18 cellular contexts compared by ENCODE assay signal in the genomic region with DNA sequence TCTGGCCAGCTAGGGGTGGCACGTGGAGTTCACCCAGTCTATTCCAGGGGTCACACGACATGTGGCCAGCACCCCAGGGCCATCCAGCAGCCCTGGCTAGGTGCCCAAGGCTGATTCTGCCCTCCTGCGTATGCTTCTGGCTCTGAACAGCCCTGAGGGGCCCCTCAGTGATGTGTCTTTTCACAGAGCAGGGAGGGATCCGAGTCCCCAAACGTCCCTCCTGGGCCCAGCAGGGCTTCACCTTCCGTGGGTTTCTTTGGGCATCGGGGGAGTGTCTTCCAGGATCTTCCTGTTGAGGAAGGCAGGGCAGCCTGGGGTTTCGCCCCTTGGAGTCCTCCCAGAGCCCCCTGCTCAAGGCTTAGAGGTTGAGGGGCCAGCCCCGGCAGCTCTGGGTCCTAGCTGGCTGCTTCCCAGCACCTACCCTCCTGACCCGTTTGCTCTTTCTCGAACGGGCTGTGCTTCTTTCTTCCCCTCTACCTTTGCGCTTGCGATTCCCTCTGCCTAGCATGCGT.
DNase-seq lines count a peak whose midpoint lies in the region; ATAC-seq and TF ChIP-seq lines count a peak whose summit lies in the region.
"Had no signal": no experiment of that assay in that cellular context is flagged by ENCODE, and none has a peak within 500 bp of the region (broad histone marks: within the 10 kb centered on the region; RNA-seq: fewer than 3 reads in every experiment).

No MANE protein-coding gene starts in this region.

- no peak for TF ChIP-seq CTCF in testis (IDR thresholded peaks at IDR 0.05)

- H3K27ac Mint-ChIP-seq in T-helper 2 cell treated with Interferon-gamma antibody and Interleukin-4, amounts not matched to agents 5 μg/mL and 100 μg/mL, for 36 hours = no peak overlapping the region
- peak overlapping the region; percentile 32 for H3K27ac Mint-ChIP-seq in T-helper 17 cell
- H3K27ac Mint-ChIP-seq: activated naive CD4-positive, alpha-beta T cell treated with anti-CD3 and anti-CD28 coated beads, Interleukin-2, amount 50 U/mL, for 72 hours had no signal

- DNase-seq in T-helper 2 cell treated with Interferon-gamma antibody and Interleukin-4, amounts not matched to agents 5 μg/mL and 100 μg/mL, for 36 hours (ENCODE audit: low spot score) = peak; percentile 2
- no peak for DNase-seq in T-helper 2 cell
- no peak for DNase-seq in T-helper 17 cell
- DNase-seq in left lobe of liver (ENCODE audit: low spot score) = peak; percentile 42
- DNase-seq in testis = peak; percentile 16
- no peak for DNase-seq in C1 segment of cervical spinal cord (lab: John Stamatoyannopoulos, UW)
- DNase-seq: CD4-positive, alpha-beta memory T cell; effector memory CD8-positive, alpha-beta T cell; hypothalamus; Kasumi-1; NCI-H1694; NCI-H524; PC-3 had no signal

- H3K36me3 ChIP-seq in testis (ENCODE audit: low read depth, missing control alignments) = no peaks in the 10 kb centered on the region
- H3K36me3 ChIP-seq: suprapubic skin had no signal

- no peaks in the 10 kb centered on the region for H3K9me3 ChIP-seq in T-helper 17 cell (ENCODE audit: control insufficient read depth, low read length, poor library complexity, severe bottlenecking)
- no peaks in the 10 kb centered on the region for H3K9me3 ChIP-seq in testis
- H3K9me3 ChIP-seq: suprapubic skin had no signal

- no peak for ATAC-seq in T-helper 17 cell
- no peak for ATAC-seq in left lobe of liver
- no peak for ATAC-seq in GM19455 (IDR thresholded peaks at IDR 0.05; ENCODE audit: unreplicated experiment)
- ATAC-seq in HG02610 (IDR thresholded peaks at IDR 0.05; ENCODE audit: unreplicated experiment) = no peak
- ATAC-seq: effector memory CD8-positive, alpha-beta T cell; left colon; PC-3 had no signal

- no peak for TF ChIP-seq POLR2A in testis (IDR thresholded peaks at IDR 0.05)

- H3K27me3 ChIP-seq in testis = no peaks in the 10 kb centered on the region
- H3K27me3 ChIP-seq: suprapubic skin had no signal

- no peaks in the 10 kb centered on the region for H3K27me3 Mint-ChIP-seq in T-helper 2 cell treated with Interferon-gamma antibody and Interleukin-4, amounts not matched to agents 5 μg/mL and 100 μg/mL, for 36 hours (ENCODE audit: low read depth)
- peaks cover 22% of the 10 kb centered on the region for H3K27me3 Mint-ChIP-seq in T-helper 17 cell

- H3K27ac ChIP-seq in testis = no peak overlapping the region
- H3K27ac ChIP-seq: suprapubic skin had no signal

- no peaks in the 10 kb centered on the region for H3K4me1 Mint-ChIP-seq in T-helper 2 cell treated with Interferon-gamma antibody and Interleukin-4, amounts not matched to agents 5 μg/mL and 100 μg/mL, for 36 hours (ENCODE audit: low read depth)
- no peaks in the 10 kb centered on the region for H3K4me1 Mint-ChIP-seq in T-helper 17 cell
- H3K4me1 Mint-ChIP-seq: CD4-positive, alpha-beta memory T cell had no signal

- H3K36me3 Mint-ChIP-seq in T-helper 2 cell treated with Interferon-gamma antibody and Interleukin-4, amounts not matched to agents 5 μg/mL and 100 μg/mL, for 36 hours (ENCODE audit: low read depth) = no peaks in the 10 kb centered on the region
- H3K36me3 Mint-ChIP-seq in T-helper 17 cell (ENCODE audit: low read depth) = peaks cover 4% of the 10 kb centered on the region
- H3K36me3 Mint-ChIP-seq: activated naive CD4-positive, alpha-beta T cell treated with anti-CD3 and anti-CD28 coated beads, Interleukin-2, amount 50 U/mL, for 72 hours; CD4-positive, alpha-beta memory T cell had no signal

- 54 to 59% methylated on average over 9 to 15 of the region's 15 CpGs for WGBS in testis, 2 donors

- H3K4me3 Mint-ChIP-seq in T-helper 2 cell treated with Interferon-gamma antibody and Interleukin-4, amounts not matched to agents 5 μg/mL and 100 μg/mL, for 36 hours = no peak overlapping the region
- H3K4me3 Mint-ChIP-seq in T-helper 17 cell = no peak overlapping the region
- H3K4me3 Mint-ChIP-seq: CD4-positive, alpha-beta memory T cell; effector memory CD8-positive, alpha-beta T cell had no signal

- intact Hi-C loops in testis (cut with DNase I; ENCODE audit: low total_unique reads) = no loop called here

- no peak overlapping the region for H3K4me3 ChIP-seq in testis
- H3K4me3 ChIP-seq: suprapubic skin had no signal

- H3K9me3 Mint-ChIP-seq in T-helper 2 cell treated with Interferon-gamma antibody and Interleukin-4, amounts not matched to agents 5 μg/mL and 100 μg/mL, for 36 hours = no peaks in the 10 kb centered on the region
- H3K9me3 Mint-ChIP-seq: activated naive CD4-positive, alpha-beta T cell treated with anti-CD3 and anti-CD28 coated beads, Interleukin-2, amount 50 U/mL, for 72 hours; CD4-positive, alpha-beta memory T cell; effector memory CD8-positive, alpha-beta T cell had no signal

- peaks cover 25% of the 10 kb centered on the region for H3K4me1 ChIP-seq in testis

Comparison
In these comparisons a context has a peak if more than half of its experiments do, and no peak if none do; other contexts are left out.
1. DNase-seq: peak in T-helper 2 cell treated with Interferon-gamma antibody and Interleukin-4, amounts not matched to agents 5 μg/mL and 100 μg/mL, for 36 hours (single experiment), left lobe of liver (single experiment) and testis (single experiment); none in T-helper 2 cell (0 of 5), T-helper 17 cell (0 of 3) and C1 segment of cervical spinal cord (0 of 14).